8 cellular contexts compared by ENCODE assay signal in genomic region chr11:5684627-5685362, GRCh38. TPM values are rescaled to one million over a fixed set of nuclear protein-coding genes. Genes with fewer than 3 reads are reported as not detected.
DNase-seq lines count a peak whose midpoint lies in the region; ATAC-seq and TF ChIP-seq lines count a peak whose summit lies in the region.

Gene TRIM5, minus strand, starts transcription at chr11:5685074. Its CDS starts 4,897 bp downstream, at chr11:5680177.

- H3K27ac ChIP-seq in AG04450 (ENCODE audit: low read depth, low read length) (peak within 1 kb of the TSS; percentile 100), RWPE2 (ENCODE audit: poor library complexity, severe bottlenecking) (peak within 1 kb of the TSS; percentile 78), neural progenitor cell (peak within 1 kb of the TSS; percentile 95)

- peak within 1 kb of the TSS; percentile 59 for H3K9ac ChIP-seq in neural progenitor cell

- DNase-seq in AG04450 (ENCODE audit: low read depth, low spot score) (peak; percentile 95), RWPE2 (ENCODE audit: low spot score) (peak; percentile 88), fibroblast of villous mesenchyme (ENCODE audit: low read depth) (peak; percentile 99), neural progenitor cell (ENCODE audit: low spot score) (peak; percentile 82), stromal cell of bone marrow (ENCODE audit: low read depth) (peak; percentile 98)
- DNase-seq in activated effector memory CD4-positive, alpha-beta T cell treated with anti-CD3 and anti-CD28 coated beads, Interleukin-2, amount 50 U/mL, for 16 hours = peak; percentile 92

- H3K4me2 ChIP-seq in neural progenitor cell = peak within 1 kb of the TSS; percentile 75

- H4K20me1 ChIP-seq in neural progenitor cell (ENCODE audit: low read depth) = no peaks in the 10 kb centered on the region

- peaks cover 27% of the 10 kb centered on the region for H3K4me1 Mint-ChIP-seq in neural progenitor cell

- no peaks in the 10 kb centered on the region for H3K27me3 Mint-ChIP-seq in neural progenitor cell (ENCODE audit: insufficient read depth, low read depth)

- peak; percentile 72 for TF ChIP-seq CTCF in AG04450 (IDR thresholded peaks at IDR 0.05; ENCODE audit: low read depth, low read length)
- peak; percentile 83 for TF ChIP-seq CTCF in RWPE2 (IDR thresholded peaks at IDR 0.05; ENCODE audit: poor library complexity, severe bottlenecking)
- TF ChIP-seq CTCF in fibroblast of villous mesenchyme (IDR thresholded peaks at IDR 0.05; ENCODE audit: insufficient read depth, low read depth, low read length) = peak; percentile 73
- TF ChIP-seq CTCF in neural progenitor cell (IDR thresholded peaks at IDR 0.05) = peak; percentile 56

- H3K4me3 ChIP-seq in AG04450 (ENCODE audit: low read depth, low read length) (peak within 1 kb of the TSS; percentile 62), RWPE2 (ENCODE audit: severe bottlenecking) (peak within 1 kb of the TSS; percentile 37), fibroblast of villous mesenchyme (ENCODE audit: low read depth, low read length) (peak within 1 kb of the TSS; percentile 70), neural progenitor cell (peak within 1 kb of the TSS; percentile 44)

- CTCF ChIA-PET in AG04450 (lab: Charles Lee) = interaction anchor here (0.9 to 2.9 kb wide), 18 partner anchors 9 to 678 kb away, joined by 3 to 14 read pairs (median 4); partner anchors contain the start of gene TRIM34

- peaks cover 13% of the 10 kb centered on the region for H3K4me1 ChIP-seq in RWPE2 (ENCODE audit: insufficient read depth, poor library complexity, severe bottlenecking)
- H3K4me1 ChIP-seq in neural progenitor cell = peaks cover 17% of the 10 kb centered on the region

- H3F3A ChIP-seq in neural progenitor cell (ENCODE audit: low read depth) = peaks cover 30% of the 10 kb centered on the region

- H2AFZ ChIP-seq in neural progenitor cell (replicated peaks) = peak within 1 kb of the TSS; percentile 92

- H3K4me3 Mint-ChIP-seq in neural progenitor cell = peak within 1 kb of the TSS; percentile 93

- H3K36me3 ChIP-seq in RWPE2 (ENCODE audit: low read depth) (peaks cover 8% of the 10 kb centered on the region), neural progenitor cell (no peaks in the 10 kb centered on the region)

- POLR2A ChIA-PET in AG04450 (lab: Yijun Ruan, JAX) = interaction anchor here (1.0 to 1.5 kb wide), 3 partner anchors 23 to 64 kb away, joined by 4 to 5 read pairs (median 4); no protein-coding TSS in a partner anchor

- H3K27ac Mint-ChIP-seq in neural progenitor cell = peak within 1 kb of the TSS; percentile 100

- peaks cover 19% of the 10 kb centered on the region for H3K36me3 Mint-ChIP-seq in neural progenitor cell

- H3K9me3 Mint-ChIP-seq in neural progenitor cell = peaks cover 10% of the 10 kb centered on the region

- H3K9me3 ChIP-seq in AG04450 (ENCODE audit: control insufficient read depth, insufficient read depth, low read length) = peaks cover 3% of the 10 kb centered on the region; the same call in 1 of the 2 replicates
- no peaks in the 10 kb centered on the region for H3K9me3 ChIP-seq in RWPE2 (ENCODE audit: severe bottlenecking)
- no peaks in the 10 kb centered on the region for H3K9me3 ChIP-seq in neural progenitor cell (ENCODE audit: low read depth)

- ATAC-seq in GM18873 (IDR thresholded peaks at IDR 0.05; ENCODE audit: low FRiP score, unreplicated experiment) (peak; percentile 57), HG03139 (IDR thresholded peaks at IDR 0.05; ENCODE audit: unreplicated experiment) (peak; percentile 72), RWPE2 (ENCODE audit: low read depth) (peak; percentile 96)

- peaks cover 13% of the 10 kb centered on the region for H3K79me2 ChIP-seq in neural progenitor cell (ENCODE audit: low read depth)

- H3K27me3 ChIP-seq in AG04450 (ENCODE audit: control insufficient read depth, insufficient read depth, low read length) (no peaks in the 10 kb centered on the region), RWPE2 (ENCODE audit: insufficient read depth, poor library complexity, severe bottlenecking) (no peaks in the 10 kb centered on the region), neural progenitor cell (no peaks in the 10 kb centered on the region)

RNA-seq across cellular contexts. Expression of gene TRIM5, which starts in this region (rescaled TPM):
- polyA plus RNA-seq in AG04450 (2011; rRNA removed) = 46.3 and 53.3 TPM in 2 replicates
- polyA minus RNA-seq in AG04450 (2011; rRNA and poly(A)+ RNA removed) = 51.7 and 55.1 TPM in 2 replicates
- total RNA-seq in fibroblast of villous mesenchyme = 31.2 and 65.2 TPM in 2 replicates
- 24.5 and 26.7 TPM in 2 replicates for total RNA-seq in neural progenitor cell (ENCODE audit: low replicate concordance)

Comparison
In these comparisons a context has a peak if more than half of its experiments do, and no peak if none do; other contexts are left out.
1. Peak in every context shown above with its lines: DNase-seq, ATAC-seq, H3K4me3 ChIP-seq and H3K27ac ChIP-seq.